In genomic region chr6:69791065-69791471, GRCh38 we compare ENCODE assay signal across 9 cellular contexts. TPM values are rescaled to one million over a fixed set of nuclear protein-coding genes. Genes with fewer than 3 reads are reported as not detected.
A peak's percentile ranks its signal among the peaks of the same experiment; 100 is the strongest.
DNase-seq lines count a peak whose midpoint lies in the region; ATAC-seq and TF ChIP-seq lines count a peak whose summit lies in the region.
"Had no signal": no experiment of that assay in that cellular context is flagged by ENCODE, and none has a peak within 500 bp of the region (broad histone marks: within the 10 kb centered on the region; RNA-seq: fewer than 3 reads in every experiment).

No MANE protein-coding gene starts in this region.

- H3K4me3 Mint-ChIP-seq in endothelial cell (ENCODE audit: unreplicated experiment): no peak overlapping the region

- DNase-seq in epithelial cell of prostate (ENCODE audit: low read depth, low spot score) (no peak), cerebellar nuclear complex (lab: John Stamatoyannopoulos, UW) (no peak), endothelial cell (ENCODE audit: low spot score) (no peak), NCI-H1048 (lab: John Stamatoyannopoulos, UW) (no peak)
- no peak for DNase-seq in stimulated activated CD4-positive, alpha-beta T cell treated with anti-CD3 and anti-CD28 coated beads, Interleukin-15, amount 100 ng/mL, for 24 hours

- no peak overlapping the region for H3K9ac ChIP-seq in skeletal muscle tissue (ENCODE audit: low read depth in 1 of 3, low read length in 3 of 3)

- H3K27me3 Mint-ChIP-seq in endothelial cell (ENCODE audit: unreplicated experiment): no peaks in the 10 kb centered on the region

- no peaks in the 10 kb centered on the region for H3K9me3 Mint-ChIP-seq in endothelial cell (ENCODE audit: unreplicated experiment)

- H3K27ac Mint-ChIP-seq in endothelial cell (ENCODE audit: unreplicated experiment): no peak overlapping the region

- TF ChIP-seq CTCF in endothelial cell (IDR thresholded peaks at IDR 0.05; ENCODE audit: unreplicated experiment): no peak

- H3K27ac ChIP-seq in epithelial cell of prostate (peak overlapping the region; percentile 6), skeletal muscle tissue (ENCODE audit: low read depth, low read length) (peak overlapping the region; percentile 49)

- ATAC-seq in GM19467 (IDR thresholded peaks at IDR 0.05; ENCODE audit: unreplicated experiment): peak; percentile 44
- ATAC-seq in HG03175 (IDR thresholded peaks at IDR 0.05; ENCODE audit: unreplicated experiment): peak; percentile 61

- H3K36me3 ChIP-seq in skeletal muscle tissue (ENCODE audit: control insufficient read depth in 3 of 3, insufficient read depth in 3 of 3, low read length in 3 of 3): no peaks in the 10 kb centered on the region

- peaks cover 19 to 25% (median 19%) of the 10 kb centered on the region in 3 donors for H3K4me1 ChIP-seq in skeletal muscle tissue (ENCODE audit: control insufficient read depth in 3 of 3, insufficient read depth in 3 of 3, low read length in 3 of 3)

- no peaks in the 10 kb centered on the region for H3K27me3 ChIP-seq in skeletal muscle tissue (ENCODE audit: control insufficient read depth in 3 of 3, insufficient read depth in 3 of 3, low read length in 3 of 3)

- no peaks in the 10 kb centered on the region for H3K9me3 ChIP-seq in skeletal muscle tissue (ENCODE audit: control insufficient read depth in 3 of 3, low read length in 3 of 3)
- H3K9me3 ChIP-seq: HAP-1 had no signal

- no peak overlapping the region for H3K4me3 ChIP-seq in skeletal muscle tissue (ENCODE audit: low read length in 3 of 3)
- H3K4me3 ChIP-seq: HAP-1 had no signal

- H3K4me1 Mint-ChIP-seq in endothelial cell (ENCODE audit: unreplicated experiment): peaks cover 15% of the 10 kb centered on the region

- peaks cover 2% of the 10 kb centered on the region for H3K36me3 Mint-ChIP-seq in endothelial cell (ENCODE audit: low read depth, unreplicated experiment)

RNA-seq across cellular contexts. Expression of gene LMBRD1, which starts 5.7 kb away (rescaled TPM):
- total RNA-seq in skeletal muscle tissue (44.4 TPM), endothelial cell (ENCODE audit: unreplicated experiment) (26.5 TPM)
